ENCODE assay signal across 1 cellular context in the genomic region with DNA sequence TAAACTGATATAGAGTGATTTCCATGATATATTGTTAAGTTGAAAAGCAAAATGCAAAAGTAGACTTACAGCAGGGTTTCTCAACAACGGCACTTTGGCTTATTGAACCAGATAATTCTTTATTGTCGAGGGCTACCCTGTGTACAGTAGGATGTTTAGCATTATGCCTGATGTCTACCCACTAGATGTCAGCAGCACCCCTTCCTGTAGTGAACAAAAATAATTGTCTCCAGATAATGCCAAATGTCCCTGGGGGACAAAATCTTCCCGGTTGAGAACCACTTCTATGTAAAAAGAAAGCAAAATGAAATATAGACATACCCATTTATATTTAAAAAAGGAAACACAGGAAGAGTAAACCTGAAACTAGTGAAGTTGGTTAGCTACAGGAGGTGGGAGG.
TF ChIP-seq lines count a peak whose summit lies in the region.

No MANE protein-coding gene starts in this region.

TF ChIP-seq in H1, 55 proteins besides CTCF, POLR2A, EP300 and RAD21 (continued from another document):
- TF ChIP-seq, protein P1, sequence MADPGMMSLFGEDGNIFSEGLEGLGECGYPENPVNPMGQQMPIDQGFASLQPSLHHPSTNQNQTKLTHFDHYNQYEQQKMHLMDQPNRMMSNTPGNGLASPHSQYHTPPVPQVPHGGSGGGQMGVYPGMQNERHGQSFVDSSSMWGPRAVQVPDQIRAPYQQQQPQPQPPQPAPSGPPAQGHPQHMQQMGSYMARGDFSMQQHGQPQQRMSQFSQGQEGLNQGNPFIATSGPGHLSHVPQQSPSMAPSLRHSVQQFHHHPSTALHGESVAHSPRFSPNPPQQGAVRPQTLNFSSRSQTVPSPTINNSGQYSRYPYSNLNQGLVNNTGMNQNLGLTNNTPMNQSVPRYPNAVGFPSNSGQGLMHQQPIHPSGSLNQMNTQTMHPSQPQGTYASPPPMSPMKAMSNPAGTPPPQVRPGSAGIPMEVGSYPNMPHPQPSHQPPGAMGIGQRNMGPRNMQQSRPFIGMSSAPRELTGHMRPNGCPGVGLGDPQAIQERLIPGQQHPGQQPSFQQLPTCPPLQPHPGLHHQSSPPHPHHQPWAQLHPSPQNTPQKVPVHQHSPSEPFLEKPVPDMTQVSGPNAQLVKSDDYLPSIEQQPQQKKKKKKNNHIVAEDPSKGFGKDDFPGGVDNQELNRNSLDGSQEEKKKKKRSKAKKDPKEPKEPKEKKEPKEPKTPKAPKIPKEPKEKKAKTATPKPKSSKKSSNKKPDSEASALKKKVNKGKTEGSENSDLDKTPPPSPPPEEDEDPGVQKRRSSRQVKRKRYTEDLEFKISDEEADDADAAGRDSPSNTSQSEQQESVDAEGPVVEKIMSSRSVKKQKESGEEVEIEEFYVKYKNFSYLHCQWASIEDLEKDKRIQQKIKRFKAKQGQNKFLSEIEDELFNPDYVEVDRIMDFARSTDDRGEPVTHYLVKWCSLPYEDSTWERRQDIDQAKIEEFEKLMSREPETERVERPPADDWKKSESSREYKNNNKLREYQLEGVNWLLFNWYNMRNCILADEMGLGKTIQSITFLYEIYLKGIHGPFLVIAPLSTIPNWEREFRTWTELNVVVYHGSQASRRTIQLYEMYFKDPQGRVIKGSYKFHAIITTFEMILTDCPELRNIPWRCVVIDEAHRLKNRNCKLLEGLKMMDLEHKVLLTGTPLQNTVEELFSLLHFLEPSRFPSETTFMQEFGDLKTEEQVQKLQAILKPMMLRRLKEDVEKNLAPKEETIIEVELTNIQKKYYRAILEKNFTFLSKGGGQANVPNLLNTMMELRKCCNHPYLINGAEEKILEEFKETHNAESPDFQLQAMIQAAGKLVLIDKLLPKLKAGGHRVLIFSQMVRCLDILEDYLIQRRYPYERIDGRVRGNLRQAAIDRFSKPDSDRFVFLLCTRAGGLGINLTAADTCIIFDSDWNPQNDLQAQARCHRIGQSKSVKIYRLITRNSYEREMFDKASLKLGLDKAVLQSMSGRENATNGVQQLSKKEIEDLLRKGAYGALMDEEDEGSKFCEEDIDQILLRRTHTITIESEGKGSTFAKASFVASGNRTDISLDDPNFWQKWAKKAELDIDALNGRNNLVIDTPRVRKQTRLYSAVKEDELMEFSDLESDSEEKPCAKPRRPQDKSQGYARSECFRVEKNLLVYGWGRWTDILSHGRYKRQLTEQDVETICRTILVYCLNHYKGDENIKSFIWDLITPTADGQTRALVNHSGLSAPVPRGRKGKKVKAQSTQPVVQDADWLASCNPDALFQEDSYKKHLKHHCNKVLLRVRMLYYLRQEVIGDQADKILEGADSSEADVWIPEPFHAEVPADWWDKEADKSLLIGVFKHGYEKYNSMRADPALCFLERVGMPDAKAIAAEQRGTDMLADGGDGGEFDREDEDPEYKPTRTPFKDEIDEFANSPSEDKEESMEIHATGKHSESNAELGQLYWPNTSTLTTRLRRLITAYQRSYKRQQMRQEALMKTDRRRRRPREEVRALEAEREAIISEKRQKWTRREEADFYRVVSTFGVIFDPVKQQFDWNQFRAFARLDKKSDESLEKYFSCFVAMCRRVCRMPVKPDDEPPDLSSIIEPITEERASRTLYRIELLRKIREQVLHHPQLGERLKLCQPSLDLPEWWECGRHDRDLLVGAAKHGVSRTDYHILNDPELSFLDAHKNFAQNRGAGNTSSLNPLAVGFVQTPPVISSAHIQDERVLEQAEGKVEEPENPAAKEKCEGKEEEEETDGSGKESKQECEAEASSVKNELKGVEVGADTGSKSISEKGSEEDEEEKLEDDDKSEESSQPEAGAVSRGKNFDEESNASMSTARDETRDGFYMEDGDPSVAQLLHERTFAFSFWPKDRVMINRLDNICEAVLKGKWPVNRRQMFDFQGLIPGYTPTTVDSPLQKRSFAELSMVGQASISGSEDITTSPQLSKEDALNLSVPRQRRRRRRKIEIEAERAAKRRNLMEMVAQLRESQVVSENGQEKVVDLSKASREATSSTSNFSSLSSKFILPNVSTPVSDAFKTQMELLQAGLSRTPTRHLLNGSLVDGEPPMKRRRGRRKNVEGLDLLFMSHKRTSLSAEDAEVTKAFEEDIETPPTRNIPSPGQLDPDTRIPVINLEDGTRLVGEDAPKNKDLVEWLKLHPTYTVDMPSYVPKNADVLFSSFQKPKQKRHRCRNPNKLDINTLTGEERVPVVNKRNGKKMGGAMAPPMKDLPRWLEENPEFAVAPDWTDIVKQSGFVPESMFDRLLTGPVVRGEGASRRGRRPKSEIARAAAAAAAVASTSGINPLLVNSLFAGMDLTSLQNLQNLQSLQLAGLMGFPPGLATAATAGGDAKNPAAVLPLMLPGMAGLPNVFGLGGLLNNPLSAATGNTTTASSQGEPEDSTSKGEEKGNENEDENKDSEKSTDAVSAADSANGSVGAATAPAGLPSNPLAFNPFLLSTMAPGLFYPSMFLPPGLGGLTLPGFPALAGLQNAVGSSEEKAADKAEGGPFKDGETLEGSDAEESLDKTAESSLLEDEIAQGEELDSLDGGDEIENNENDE (IDR thresholded peaks at IDR 0.05; ENCODE audit: insufficient replicate concordance, low read length) = no peak
- TF ChIP-seq EGR1 (IDR thresholded peaks at IDR 0.05; ENCODE audit: borderline replicate concordance, low read depth, low read length) (no peak), CHD1 (IDR thresholded peaks at IDR 0.05; ENCODE audit: low read depth, low read length) (no peak), GABPA (IDR thresholded peaks at IDR 0.05; ENCODE audit: borderline replicate concordance, insufficient read depth, low read length) (no peak), KDM5A (IDR thresholded peaks at IDR 0.05; ENCODE audit: low read length) (no peak), SUZ12 (IDR thresholded peaks at IDR 0.05; ENCODE audit: low read length) (no peak)
